Comparison of ENCODE assay signal across 1 cellular context in the genomic region with DNA sequence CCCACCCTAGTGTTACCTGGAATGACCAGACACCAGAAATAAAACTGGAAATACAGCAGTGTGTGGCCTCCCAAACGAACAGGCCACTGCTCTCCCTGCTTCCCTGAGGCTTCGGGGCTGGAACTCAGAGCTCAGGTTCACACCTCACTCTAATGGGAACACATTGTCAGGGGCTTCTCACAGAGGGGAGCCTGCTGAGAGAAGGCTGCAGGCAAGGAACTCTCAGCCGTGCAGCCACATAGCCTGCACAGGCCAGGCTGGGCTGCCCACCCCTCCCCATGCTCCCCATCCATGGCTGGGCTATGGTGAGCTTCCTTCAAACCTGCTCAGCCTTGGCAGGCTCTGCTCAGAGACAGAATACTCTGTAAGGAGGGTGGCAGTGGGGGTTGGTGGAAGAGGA.
TF ChIP-seq lines count a peak whose summit lies in the region.

No MANE protein-coding gene starts in this region.

TF ChIP-seq in IMR-90, 13 proteins besides CTCF, POLR2A, EP300 and RAD21:
- TF ChIP-seq, protein P1, sequence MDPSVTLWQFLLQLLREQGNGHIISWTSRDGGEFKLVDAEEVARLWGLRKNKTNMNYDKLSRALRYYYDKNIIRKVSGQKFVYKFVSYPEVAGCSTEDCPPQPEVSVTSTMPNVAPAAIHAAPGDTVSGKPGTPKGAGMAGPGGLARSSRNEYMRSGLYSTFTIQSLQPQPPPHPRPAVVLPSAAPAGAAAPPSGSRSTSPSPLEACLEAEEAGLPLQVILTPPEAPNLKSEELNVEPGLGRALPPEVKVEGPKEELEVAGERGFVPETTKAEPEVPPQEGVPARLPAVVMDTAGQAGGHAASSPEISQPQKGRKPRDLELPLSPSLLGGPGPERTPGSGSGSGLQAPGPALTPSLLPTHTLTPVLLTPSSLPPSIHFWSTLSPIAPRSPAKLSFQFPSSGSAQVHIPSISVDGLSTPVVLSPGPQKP (IDR thresholded peaks at IDR 0.05; ENCODE audit: borderline replicate concordance, low read depth, low read length) = no peak
- TF ChIP-seq FOS (IDR thresholded peaks at IDR 0.05; ENCODE audit: low read depth, low read length) = no peak
- TF ChIP-seq MAFK (IDR thresholded peaks at IDR 0.05; ENCODE audit: low read depth, low read length) = no peak
- TF ChIP-seq MAZ (IDR thresholded peaks at IDR 0.05; ENCODE audit: borderline replicate concordance, low read depth, low read length) = no peak
- TF ChIP-seq RCOR1 (IDR thresholded peaks at IDR 0.05; ENCODE audit: insufficient replicate concordance, low read length) = no peak
